In the genomic region with DNA sequence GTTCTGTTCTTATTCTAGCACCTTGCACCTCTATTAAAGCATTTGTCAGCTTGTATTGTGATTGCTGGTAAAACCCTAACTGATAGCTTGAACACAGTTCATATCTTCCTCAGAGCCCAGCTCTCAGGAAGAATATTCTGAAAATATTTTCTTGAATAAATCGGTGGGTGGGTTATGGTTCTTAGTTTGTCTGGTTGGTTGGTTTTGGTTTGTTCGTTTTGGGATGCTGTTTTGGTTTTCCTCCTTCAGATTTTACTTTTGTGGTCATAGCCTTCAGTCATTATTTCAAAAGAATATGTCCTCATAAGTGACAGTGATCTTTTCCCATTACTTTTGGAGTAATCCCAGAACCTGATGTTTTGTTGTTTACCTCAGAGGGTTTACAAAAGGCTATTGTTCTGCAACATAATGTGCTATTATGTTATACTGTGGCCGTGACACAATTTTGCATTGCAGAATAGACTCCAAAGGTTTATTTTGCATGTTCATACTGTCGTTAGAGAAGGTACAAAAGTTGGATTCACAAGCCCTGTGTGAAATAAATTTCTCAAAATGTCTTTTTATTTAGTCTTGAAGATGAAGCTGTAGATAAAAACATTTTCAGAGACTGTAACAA, we compare ENCODE assay signal across 9 cellular contexts. TPM values are rescaled to one million over a fixed set of nuclear protein-coding genes. Genes with fewer than 3 reads are reported as not detected.
DNase-seq lines count a peak whose midpoint lies in the region; ATAC-seq, FAIRE-seq and TF ChIP-seq lines count a peak whose summit lies in the region.
"Had no signal": no experiment of that assay in that cellular context is flagged by ENCODE, and none has a peak within 500 bp of the region (broad histone marks: within the 10 kb centered on the region; RNA-seq: fewer than 3 reads in every experiment).

No MANE protein-coding gene starts in this region.

- no peak for TF ChIP-seq RAD21 in K562 (CRISPR knock-in tag; conservative IDR thresholded peaks at IDR 0.05 in 1 of 2, IDR thresholded peaks at IDR 0.05 in 1 of 2)

- no TSS peak for BruUV-seq in A673 (replicated peaks; lab: Mats Ljungman, UMichigan)
- no TSS peak for BruUV-seq in K562 (replicated peaks; lab: Mats Ljungman, UMichigan)

- in situ Hi-C loops in K562 (cut with MboI) = no loop called here

- H3K4me1 ChIP-seq in A673 (ENCODE audit: insufficient read depth, low read length, poor library complexity, severe bottlenecking) = peaks cover 21% of the 10 kb centered on the region
- H3K4me1 ChIP-seq in HUES64 (ENCODE audit: insufficient read depth, low read length) = peaks cover 29% of the 10 kb centered on the region
- H3K4me1 ChIP-seq in K562 (replicated peaks in 1 of 2; ENCODE audit: control insufficient read depth in 2 of 2, insufficient read depth in 2 of 2, low read length in 2 of 2) = peaks cover 4 to 12% of the 10 kb centered on the region in 2 experiments

- FAIRE-seq in K562 (lab: Jason Lieb, UNC) = no peak

- no peak for TF ChIP-seq EP300 in K562 (IDR thresholded peaks at IDR 0.05; ENCODE audit: low read length)

- H3K27ac ChIP-seq in A673 (ENCODE audit: low read depth, low read length, poor library complexity, severe bottlenecking) (peak overlapping the region; percentile 96), HUES64 (ENCODE audit: low read depth, low read length) (peak overlapping the region; percentile 56; the same call in 1 of the 2 replicates), K562 (ENCODE audit: extremely low read depth, low read depth, low read length) (peak overlapping the region; percentile 99)

- no peaks in the 10 kb centered on the region; the same call in 1 of the 2 replicates for H4K20me1 ChIP-seq in K562 (replicated peaks; ENCODE audit: control insufficient read depth, insufficient read depth, low read length)

- H3K9ac ChIP-seq in HUES64 (ENCODE audit: low read depth, low read length) = peak overlapping the region; percentile 15; the same call in 1 of the 2 replicates
- H3K9ac ChIP-seq in K562 (ENCODE audit: insufficient read depth in 1 of 2, low read depth in 2 of 2, low read length in 2 of 2) = peak overlapping the region in 1 of 2 experiments; percentile 95; a peak in 2 of 4 replicates

- POLR2A ChIA-PET in A673 (lab: Charles Lee; ENCODE audit: low non-redundant PET) (interaction anchor here (0.7 kb wide), 2 partner anchors 293 to 953 kb away, joined by 3 read pairs; no protein-coding TSS in a partner anchor), K562 (lab: Yijun Ruan, JAX) (interaction anchor here (0.6 to 1.2 kb wide), 4 partner anchors 11 to 272 kb away, joined by 3 to 4 read pairs (median 4); no protein-coding TSS in a partner anchor)

- intact Hi-C loops in A673 (cut with micrococcal nuclease; ENCODE audit: unreplicated experiment) = loop anchor here (10.0 kb wide), 1 partner anchor 199 kb away; no protein-coding TSS in a partner anchor
- intact Hi-C loops in K562 (cut with micrococcal nuclease) = no loop called here

- H3K9me1 ChIP-seq in K562 (ENCODE audit: control insufficient read depth, insufficient read depth, low read length) = no peaks in the 10 kb centered on the region

- WGBS in HUES64 = 31% methylated on average over 4 of the region's 4 CpGs
- WGBS in K562 (ENCODE audit: insufficient coverage, low coverage, missing lambda C conversion rate) = 5% methylated on average over 4 of the region's 4 CpGs

- H3K9me3 ChIP-seq in A673 (ENCODE audit: low read depth, low read length, poor library complexity, severe bottlenecking) = no peaks in the 10 kb centered on the region
- H3K9me3 ChIP-seq in HUES64 (ENCODE audit: insufficient read depth, low read depth, low read length) = no peaks in the 10 kb centered on the region
- H3K9me3 ChIP-seq in K562 (replicated peaks; ENCODE audit: control insufficient read depth, insufficient read depth, low read depth, low read length) = no peaks in the 10 kb centered on the region

- H2AFZ ChIP-seq in K562 (ENCODE audit: low read depth, low read length) = peak overlapping the region; percentile 92

- H3K36me3 ChIP-seq in A673 (ENCODE audit: insufficient read depth, low read length, poor library complexity, severe bottlenecking) (no peaks in the 10 kb centered on the region), HUES64 (ENCODE audit: insufficient read depth, low read length) (peaks cover 16% of the 10 kb centered on the region), K562 (ENCODE audit: control insufficient read depth, insufficient read depth, low read length) (peaks cover 17% of the 10 kb centered on the region)

- H3K79me2 ChIP-seq in K562 (ENCODE audit: control insufficient read depth, insufficient read depth, low read length) = peaks cover 51% of the 10 kb centered on the region

- CTCF ChIA-PET in A673 (lab: Charles Lee) (no interaction called here), K562 (lab: Yijun Ruan, JAX; ENCODE audit: low intra/inter-chr PET ratio) (no interaction called here)

- DNase-seq in A673 (ENCODE audit: low spot score) = no peak
- peak in 1 of 4 experiments; percentile 14 for DNase-seq in K562 (ENCODE audit: extremely low read depth in 1 of 4, low spot score in 3 of 4)
- DNase-seq in midbrain (lab: John Stamatoyannopoulos, UW) = peak; percentile 47
- DNase-seq in NCI-H774 (lab: John Stamatoyannopoulos, UW) = no peak
- no peak for DNase-seq in dedifferentiated amniotic fluid mesenchymal stem cell (ENCODE audit: extremely low spot score)
- no peak for DNase-seq in DMS53 treated with DMSO at 0.1 percent for 48 hours (lab: John Stamatoyannopoulos, UW; ENCODE audit: unreplicated experiment)
- DNase-seq: islet precursor cell had no signal

- H3K4me2 ChIP-seq in K562 (ENCODE audit: insufficient read depth, low read length) = peak overlapping the region; percentile 92

- H3K4me3 ChIP-seq in A673 (ENCODE audit: low read depth, low read length, poor library complexity, severe bottlenecking) (peak overlapping the region; percentile 81), HUES64 (ENCODE audit: low read length) (peak overlapping the region; percentile 13; the same call in 1 of the 2 replicates), K562 (peak overlapping the region; percentile 64)

- TF ChIP-seq CTCF in A673 (conservative IDR thresholded peaks at IDR 0.05; ENCODE audit: low read depth, low read length) (no peak), K562 (IDR thresholded peaks at IDR 0.05 in 2 of 3, conservative IDR thresholded peaks at IDR 0.05 in 1 of 3; ENCODE audit: insufficient read depth in 2 of 3, low read depth in 1 of 3, low read length in 3 of 3) (no peak)

- ATAC-seq in K562 = no peak
- ATAC-seq in GM18502 (IDR thresholded peaks at IDR 0.05; ENCODE audit: poor library complexity, unreplicated experiment) = no peak

- H3K27me3 ChIP-seq in A673 (replicated peaks; ENCODE audit: insufficient read depth, low read depth, low read length, poor library complexity) (no peaks in the 10 kb centered on the region), HUES64 (ENCODE audit: insufficient read depth, low read length) (no peaks in the 10 kb centered on the region), K562 (ENCODE audit: control insufficient read depth in 2 of 2, insufficient read depth in 2 of 2, low read length in 2 of 2) (no peaks in the 10 kb centered on the region)

- no peak for TF ChIP-seq POLR2A in K562 (conservative IDR thresholded peaks at IDR 0.05)

TF ChIP-seq in K562, 482 proteins besides CTCF, POLR2A, EP300 and RAD21 (continues in another document):
- TF ChIP-seq TBP (optimal IDR thresholded peaks at IDR 0.05; ENCODE audit: low read depth, low read length) = no peak

RNA-seq across cellular contexts. Expression of gene TMEM87A, which starts 2.7 kb away (rescaled TPM):
- total RNA-seq in A673 (2021) (46.0 and 53.4 TPM in 2 replicates), K562 (2014; rRNA removed) (19.1 and 23.7 TPM in 2 replicates), K562 (2014; rRNA removed; fragmentation: Illumina TruSeq; extraction: Trizol) (32.9 and 34.6 TPM in 2 replicates), K562 (2015; rRNA removed; fragmentation: Illumina TruSeq; extraction: Trizol) (30.0 and 36.2 TPM in 2 replicates), K562 (2021) (21.5 and 27.7 TPM in 2 replicates)
- 26.9 TPM for polyA plus RNA-seq in HUES64 (2013, experiment 1 of 2)
- polyA plus RNA-seq in HUES64 (2013, experiment 2 of 2) = 25.2 TPM
- 32.7 and 71.3 TPM in 2 replicates for total RNA-seq in K562 (2011; cell fraction: chromatin; rRNA removed; ENCODE audit: low replicate concordance)
- 45.7 and 48.7 TPM in 2 replicates for total RNA-seq in K562 (2011; cell fraction: nucleolus; rRNA removed)
- 54.0 and 71.7 TPM in 2 replicates for total RNA-seq in K562 (2011; cell fraction: nucleoplasm; rRNA removed)
- polyA plus RNA-seq in K562 (2011; rRNA removed) (15.3 and 22.3 TPM in 2 replicates), K562 (2014; fragmentation: Illumina TruSeq; extraction: Trizol) (26.3 and 29.6 TPM in 2 replicates), K562 (2014; fragmentation: Nextera tagmentation; extraction: Ambion mirVana) (10 to 100 TPM; 38.3 to 43.3 TPM), K562 (2014; rRNA removed) (16.6 and 16.7 TPM in 2 replicates)
- polyA plus RNA-seq in K562 (2011; cell fraction: cytosol; rRNA removed) = 8.5 and 15.1 TPM in 2 replicates
- 15.0 and 17.5 TPM in 2 replicates for polyA plus RNA-seq in K562 (2011; cell fraction: nucleus; rRNA removed)
- 18.4 and 21.8 TPM in 2 replicates for polyA plus RNA-seq in K562 (2012)
- 35.9 and 39.7 TPM in 2 replicates for polyA minus RNA-seq in K562 (2011; rRNA and poly(A)+ RNA removed)
- polyA minus RNA-seq in K562 (2011; cell fraction: cytosol; rRNA and poly(A)+ RNA removed) = 13.5 and 17.6 TPM in 2 replicates
- polyA minus RNA-seq in K562 (2011; cell fraction: nucleus; rRNA and poly(A)+ RNA removed) = 17.9 and 38.3 TPM in 2 replicates

RNA-seq across cellular contexts. Expression of gene GANC, which starts 2.9 kb away (rescaled TPM):
- 23.7 and 28.2 TPM in 2 replicates for total RNA-seq in A673 (2021)
- polyA plus RNA-seq in HUES64 (2013, experiment 1 of 2) = 7.8 TPM
- polyA plus RNA-seq in HUES64 (2013, experiment 2 of 2) = 13.7 TPM
- total RNA-seq in K562 (2011; cell fraction: chromatin; rRNA removed; ENCODE audit: low replicate concordance) = 23.0 and 32.4 TPM in 2 replicates
- total RNA-seq in K562 (2011; cell fraction: nucleolus; rRNA removed) = 12.7 and 17.4 TPM in 2 replicates
- total RNA-seq in K562 (2011; cell fraction: nucleoplasm; rRNA removed) = 17.2 and 24.0 TPM in 2 replicates
- 9.3 and 11.6 TPM in 2 replicates for total RNA-seq in K562 (2014; rRNA removed)
- total RNA-seq in K562 (2014; rRNA removed; fragmentation: Illumina TruSeq; extraction: Trizol) = 12.3 and 14.7 TPM in 2 replicates
- 13.2 and 15.1 TPM in 2 replicates for total RNA-seq in K562 (2015; rRNA removed; fragmentation: Illumina TruSeq; extraction: Trizol)
- 14.5 and 15.0 TPM in 2 replicates for total RNA-seq in K562 (2021)
- 19.0 and 19.2 TPM in 2 replicates for polyA plus RNA-seq in K562 (2011; rRNA removed)
- polyA plus RNA-seq in K562 (2011; cell fraction: cytosol; rRNA removed) = 7.9 and 9.7 TPM in 2 replicates
- 28.9 and 37.1 TPM in 2 replicates for polyA plus RNA-seq in K562 (2011; cell fraction: nucleus; rRNA removed)
- 12.6 and 12.9 TPM in 2 replicates for polyA plus RNA-seq in K562 (2012)
- 13.6 and 15.3 TPM in 2 replicates for polyA plus RNA-seq in K562 (2014; fragmentation: Illumina TruSeq; extraction: Trizol)
- polyA plus RNA-seq in K562 (2014; fragmentation: Nextera tagmentation; extraction: Ambion mirVana) = 10 to 100 TPM; 10.9 to 17.3 TPM
- polyA plus RNA-seq in K562 (2014; rRNA removed) = 11.1 and 14.1 TPM in 2 replicates
- 13.8 and 20.6 TPM in 2 replicates for polyA minus RNA-seq in K562 (2011; rRNA and poly(A)+ RNA removed)
- polyA minus RNA-seq in K562 (2011; cell fraction: cytosol; rRNA and poly(A)+ RNA removed) = 10.8 and 15.0 TPM in 2 replicates
- 12.9 and 25.2 TPM in 2 replicates for polyA minus RNA-seq in K562 (2011; cell fraction: nucleus; rRNA and poly(A)+ RNA removed)

Comparison
In these comparisons a context has a peak if more than half of its experiments do, and no peak if none do; other contexts are left out.
1. H3K4me3 ChIP-seq: peak in every context shown above with its lines; median percentile 81 in A673; 64 in K562; 13 in HUES64.